Comparison of ENCODE assay signal across 8 cellular contexts in the genomic region with DNA sequence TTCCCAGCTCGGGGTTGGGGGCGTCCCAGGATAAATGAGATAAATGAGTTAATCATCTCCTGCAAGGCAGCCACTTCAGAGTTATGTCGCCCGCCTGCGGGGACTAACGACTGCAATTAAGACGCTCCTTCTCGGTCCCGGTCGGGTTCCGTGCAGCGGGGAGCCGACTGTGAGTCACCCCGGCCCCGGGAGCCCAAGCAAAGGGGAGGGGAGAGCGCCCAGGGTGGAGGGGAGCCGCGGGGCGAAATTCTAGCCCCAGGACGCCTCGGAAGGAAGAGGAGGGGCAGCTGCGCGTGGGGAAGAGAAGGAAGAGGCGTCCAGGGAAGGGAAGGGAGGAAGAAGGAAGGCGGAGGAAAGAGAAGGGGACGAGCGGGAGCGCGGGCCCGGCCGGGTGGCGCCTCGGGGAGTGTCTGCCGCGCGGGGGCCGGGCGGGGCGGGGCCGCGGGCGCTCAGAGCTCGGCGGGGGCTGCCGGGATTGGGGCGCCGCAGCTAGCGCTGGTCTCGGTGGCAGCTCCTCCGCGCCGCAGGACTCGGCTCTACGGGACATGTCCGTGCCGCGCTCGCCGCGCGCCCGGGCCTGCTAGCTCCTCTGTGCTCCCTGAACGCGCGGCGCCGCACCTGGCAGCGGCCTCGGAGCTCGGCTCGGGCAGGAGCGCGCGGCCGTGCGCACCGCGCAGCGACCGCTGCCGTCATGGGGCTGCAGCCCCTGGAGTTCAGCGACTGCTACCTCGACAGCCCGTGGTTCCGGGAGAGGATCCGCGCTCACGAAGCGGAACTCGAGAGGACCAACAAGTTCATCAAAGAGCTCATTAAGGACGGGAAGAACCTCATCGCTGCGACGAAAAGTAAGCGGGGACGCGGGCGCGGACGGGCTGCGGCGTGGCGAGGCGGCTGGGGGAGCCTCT. TPM values are rescaled to one million over a fixed set of nuclear protein-coding genes. Genes with fewer than 3 reads are reported as not detected.
A peak's percentile ranks its signal among the peaks of the same experiment; 100 is the strongest.
DNase-seq lines count a peak whose midpoint lies in the region; ATAC-seq, FAIRE-seq and TF ChIP-seq lines count a peak whose summit lies in the region.

A gene with protein sequence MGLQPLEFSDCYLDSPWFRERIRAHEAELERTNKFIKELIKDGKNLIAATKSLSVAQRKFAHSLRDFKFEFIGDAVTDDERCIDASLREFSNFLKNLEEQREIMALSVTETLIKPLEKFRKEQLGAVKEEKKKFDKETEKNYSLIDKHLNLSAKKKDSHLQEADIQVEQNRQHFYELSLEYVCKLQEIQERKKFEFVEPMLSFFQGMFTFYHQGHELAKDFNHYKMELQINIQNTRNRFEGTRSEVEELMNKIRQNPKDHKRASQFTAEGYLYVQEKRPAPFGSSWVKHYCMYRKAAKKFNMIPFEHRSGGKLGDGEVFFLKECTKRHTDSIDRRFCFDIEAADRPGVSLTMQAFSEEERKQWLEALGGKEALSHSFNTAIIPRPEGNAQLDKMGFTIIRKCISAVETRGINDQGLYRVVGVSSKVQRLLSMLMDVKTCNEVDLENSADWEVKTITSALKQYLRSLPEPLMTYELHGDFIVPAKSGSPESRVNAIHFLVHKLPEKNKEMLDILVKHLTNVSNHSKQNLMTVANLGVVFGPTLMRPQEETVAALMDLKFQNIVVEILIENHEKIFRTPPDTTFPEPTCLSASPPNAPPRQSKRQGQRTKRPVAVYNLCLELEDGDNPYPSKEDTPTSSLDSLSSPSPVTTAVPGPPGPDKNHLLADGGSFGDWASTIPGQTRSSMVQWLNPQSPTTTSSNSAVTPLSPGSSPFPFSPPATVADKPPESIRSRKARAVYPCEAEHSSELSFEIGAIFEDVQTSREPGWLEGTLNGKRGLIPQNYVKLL (plus strand): TSS at position 478 of the 905 bp plus-strand sequence. CDS start 214 bp downstream, at position 692.

- FAIRE-seq in astrocyte (lab: Jason Lieb, UNC) = no peak

- H3K27ac ChIP-seq in HUES6 (ENCODE audit: low read depth, low read length) (peak within 1 kb of the TSS; percentile 77; the same call in 1 of the 2 replicates), astrocyte (ENCODE audit: low read depth, low read length) (peak within 1 kb of the TSS; percentile 80), hepatocyte (peak within 1 kb of the TSS; percentile 95), gastrocnemius medialis (peak within 1 kb of the TSS; percentile 84 to 97 (median 96))

- H3K27ac Mint-ChIP-seq in astrocyte (ENCODE audit: unreplicated experiment) = peak within 1 kb of the TSS; percentile 94

- ATAC-seq in GM21390 (IDR thresholded peaks at IDR 0.05; ENCODE audit: unreplicated experiment) = peak; percentile 62
- ATAC-seq in gastrocnemius medialis = peak; percentile 61 to 69

- in situ Hi-C loops in gastrocnemius medialis (cut with MboI; ENCODE audit: low sequenced_read_pairs in 4 of 4) = no loop called here

- no peaks in the 10 kb centered on the region for H3K9me3 Mint-ChIP-seq in astrocyte (ENCODE audit: unreplicated experiment)

- H3K79me2 ChIP-seq in astrocyte (ENCODE audit: insufficient read depth, low read length) = peaks cover 45% of the 10 kb centered on the region
- peaks cover 43% of the 10 kb centered on the region for H3K79me2 ChIP-seq in hepatocyte

- H3K9me3 ChIP-seq in HUES6 (ENCODE audit: control insufficient read depth, insufficient read depth, low read depth, low read length) = no peaks in the 10 kb centered on the region
- H3K9me3 ChIP-seq in astrocyte (ENCODE audit: insufficient read depth, low read depth, low read length) = no peaks in the 10 kb centered on the region
- H3K9me3 ChIP-seq in hepatocyte (ENCODE audit: low read depth) = no peaks in the 10 kb centered on the region
- H3K9me3 ChIP-seq in gastrocnemius medialis = no peaks in the 10 kb centered on the region

- TF ChIP-seq POLR2A in gastrocnemius medialis (IDR thresholded peaks at IDR 0.05) = peak; percentile 74 to 77

- H3K4me2 ChIP-seq in astrocyte (ENCODE audit: low read length) (peak within 1 kb of the TSS; percentile 100), hepatocyte (peak within 1 kb of the TSS; percentile 83)

- peaks cover 53% of the 10 kb centered on the region for H3K4me1 ChIP-seq in HUES6 (ENCODE audit: control insufficient read depth, insufficient read depth, low read length)
- H3K4me1 ChIP-seq in astrocyte (ENCODE audit: insufficient read depth, low read length) = peaks cover 40% of the 10 kb centered on the region
- peaks cover 35% of the 10 kb centered on the region for H3K4me1 ChIP-seq in hepatocyte (ENCODE audit: insufficient read depth)
- H3K4me1 ChIP-seq in gastrocnemius medialis = peaks cover 22 to 40% of the 10 kb centered on the region in 2 donors

- H3K4me3 Mint-ChIP-seq in astrocyte (ENCODE audit: unreplicated experiment) = peak within 1 kb of the TSS; percentile 98

- intact Hi-C loops in gastrocnemius medialis (cut with DNase I; ENCODE audit: low total_unique reads) = loop anchor here (2.0 to 10.0 kb wide), 4 partner anchors 23 to 710 kb away; a partner anchor contains a TSS

- DNase-seq in DMS114 treated with DMSO at 0.1 percent for 48 hours (lab: John Stamatoyannopoulos, UW; ENCODE audit: unreplicated experiment) = peak; percentile 35
- peak; percentile 39 to 77 (median 55) for DNase-seq in T-helper 2 cell
- DNase-seq in astrocyte (ENCODE audit: low read depth) = peak; percentile 73
- DNase-seq in hepatocyte (ENCODE audit: low spot score) = peak; percentile 83
- peak; percentile 50 to 69 for DNase-seq in gastrocnemius medialis
- no peak for DNase-seq in NCI-H1694 treated with DMSO at 0.1 percent for 48 hours (lab: John Stamatoyannopoulos, UW)

- H3K27me3 ChIP-seq in HUES6 (ENCODE audit: control insufficient read depth, insufficient read depth, low read length) = peaks cover 76% of the 10 kb centered on the region
- no peaks in the 10 kb centered on the region for H3K27me3 ChIP-seq in astrocyte (ENCODE audit: insufficient read depth, low read length)
- H3K27me3 ChIP-seq in hepatocyte = no peaks in the 10 kb centered on the region
- no peaks in the 10 kb centered on the region for H3K27me3 ChIP-seq in gastrocnemius medialis

- no peaks in the 10 kb centered on the region for H3K27me3 Mint-ChIP-seq in astrocyte (ENCODE audit: low read depth, unreplicated experiment)

- no peaks in the 10 kb centered on the region for H3K9me2 ChIP-seq in hepatocyte (replicated peaks; ENCODE audit: insufficient read depth)

- peaks cover 38% of the 10 kb centered on the region for H3K4me1 Mint-ChIP-seq in astrocyte (ENCODE audit: low read depth, unreplicated experiment)

- peak within 1 kb of the TSS; percentile 99 for H3K4me3 ChIP-seq in HUES6 (ENCODE audit: low read depth, low read length)
- H3K4me3 ChIP-seq in astrocyte (ENCODE audit: insufficient read depth, low read depth, low read length) = peak within 1 kb of the TSS; percentile 92
- peak within 1 kb of the TSS; percentile 86 for H3K4me3 ChIP-seq in hepatocyte
- H3K4me3 ChIP-seq in gastrocnemius medialis = peak within 1 kb of the TSS; percentile 70 to 97 (median 90)

- no peaks in the 10 kb centered on the region for H3K36me3 Mint-ChIP-seq in astrocyte (ENCODE audit: low read depth, unreplicated experiment)

- no peaks in the 10 kb centered on the region for H3K36me3 ChIP-seq in HUES6 (ENCODE audit: control insufficient read depth, insufficient read depth, low read length)
- no peaks in the 10 kb centered on the region for H3K36me3 ChIP-seq in astrocyte (ENCODE audit: insufficient read depth, low read length)
- H3K36me3 ChIP-seq in hepatocyte (replicated peaks; ENCODE audit: insufficient read depth, low read depth) = no peaks in the 10 kb centered on the region
- no peaks in the 10 kb centered on the region for H3K36me3 ChIP-seq in gastrocnemius medialis

- H2AFZ ChIP-seq in astrocyte (ENCODE audit: low read depth, low read length) = peak within 1 kb of the TSS; percentile 91
- peak within 1 kb of the TSS; percentile 91 for H2AFZ ChIP-seq in hepatocyte

- H3K9ac ChIP-seq in HUES6 (ENCODE audit: low read length) (peak within 1 kb of the TSS; percentile 98), astrocyte (ENCODE audit: low read length) (peak within 1 kb of the TSS; percentile 95)

- H4K20me1 ChIP-seq in astrocyte (ENCODE audit: insufficient read depth, low read length) = peaks cover 14% of the 10 kb centered on the region
- peaks cover 2% of the 10 kb centered on the region for H4K20me1 ChIP-seq in hepatocyte (ENCODE audit: insufficient read depth, poor library complexity, severe bottlenecking)

- TF ChIP-seq CTCF in astrocyte (IDR thresholded peaks at IDR 0.05; ENCODE audit: insufficient read depth, low read depth, low read length) (no peak), hepatocyte (IDR thresholded peaks at IDR 0.05; ENCODE audit: poor library complexity) (no peak), gastrocnemius medialis (IDR thresholded peaks at IDR 0.05 in 4 of 5, conservative IDR thresholded peaks at IDR 0.05 in 1 of 5) (peak in 1 of 5 experiments; percentile 13)

- under 1% methylated on average over 68 of the region's 104 CpGs for WGBS in hepatocyte (ENCODE audit: low lambda C conversion rate, missing lambda C conversion rate)

RNA-seq across cellular contexts. Expression of the gene that starts here (rescaled TPM):
- total RNA-seq in astrocyte = 23.4 and 28.0 TPM in 2 replicates
- 23.4 and 24.8 TPM in 2 replicates for total RNA-seq in hepatocyte
- polyA plus RNA-seq in hepatocyte = 16.8 and 26.5 TPM in 2 replicates
- 10 to 100 TPM; 22.1 to 34.6 (median 28.0) TPM for total RNA-seq in gastrocnemius medialis
